ENCODE assay signal across 18 cellular contexts in genomic region chr19:47002106-47002766, GRCh38. TPM values are rescaled to one million over a fixed set of nuclear protein-coding genes. Genes with fewer than 3 reads are reported as not detected.
DNase-seq lines count a peak whose midpoint lies in the region; ATAC-seq, FAIRE-seq and TF ChIP-seq lines count a peak whose summit lies in the region.
"Had no signal": no experiment of that assay in that cellular context is flagged by ENCODE, and none has a peak within 500 bp of the region (broad histone marks: within the 10 kb centered on the region; RNA-seq: fewer than 3 reads in every experiment).

No MANE protein-coding gene starts in this region.

- H3K9me3 Mint-ChIP-seq in activated CD8-positive, alpha-beta T cell treated with anti-CD3 and anti-CD28 coated beads, Interleukin-2, amount 10 ng/mL, durations not matched to agents 7 days and 5 days (ENCODE audit: insufficient read depth) = no peaks in the 10 kb centered on the region

- no peak for TF ChIP-seq POLR2A in stomach (IDR thresholded peaks at IDR 0.05)

- H3K27me3 ChIP-seq in keratinocyte (ENCODE audit: control insufficient read depth, extremely low read depth, insufficient read depth, low read length) (no peaks in the 10 kb centered on the region), stomach (peaks cover 0 to 30% (median 14%) of the 10 kb centered on the region in 3 donors)
- H3K27me3 ChIP-seq: pancreas had no signal

- no peak overlapping the region for H3K27ac Mint-ChIP-seq in activated CD8-positive, alpha-beta T cell treated with anti-CD3 and anti-CD28 coated beads, Interleukin-2, amount 10 ng/mL, durations not matched to agents 7 days and 5 days
- H3K27ac Mint-ChIP-seq: CD14-positive monocyte; memory B cell; naive thymus-derived CD4-positive, alpha-beta T cell; T-helper 17 cell had no signal

- H3K36me3 ChIP-seq in keratinocyte (ENCODE audit: control insufficient read depth in 2 of 2, extremely low read depth in 1 of 2, insufficient read depth in 2 of 2, low read length in 2 of 2) (peaks cover 13 to 21% of the 10 kb centered on the region in 2 experiments), stomach (peaks cover 25 to 50% (median 47%) of the 10 kb centered on the region in 4 donors)

- H2AFZ ChIP-seq in keratinocyte (ENCODE audit: control insufficient read depth, low read length) = no peak overlapping the region

- dilution Hi-C loops in keratinocyte (cut with MboI; ENCODE audit: extremely low pct_ligation_motif_present, low sequenced_read_pairs) = no loop called here

- H3K9me1 ChIP-seq in keratinocyte (ENCODE audit: control insufficient read depth, extremely low read depth, insufficient read depth, low read length) = no peaks in the 10 kb centered on the region

- H3K27ac ChIP-seq in VCaP = no peak overlapping the region
- H3K27ac ChIP-seq in keratinocyte (ENCODE audit: control insufficient read depth, insufficient read depth, low read length) = no peak overlapping the region
- no peak overlapping the region for H3K27ac ChIP-seq in stomach
- H3K27ac ChIP-seq: pancreas, skin epidermis had no signal

- H3K9me3 ChIP-seq in keratinocyte (ENCODE audit: control insufficient read depth, low read depth, low read length) (no peaks in the 10 kb centered on the region), stomach (peaks cover 0 to 4% (median 0%) of the 10 kb centered on the region in 4 donors)
- H3K9me3 ChIP-seq: pancreas had no signal

- 53 to 66% (median 55%) methylated on average over 11 to 23 of the region's 23 CpGs for WGBS in stomach, 5 donors

- H3K4me2 ChIP-seq in keratinocyte (ENCODE audit: control insufficient read depth, extremely low read depth, insufficient read depth, low read depth, low read length) = no peak overlapping the region

- H3K4me3 Mint-ChIP-seq in activated CD8-positive, alpha-beta T cell treated with anti-CD3 and anti-CD28 coated beads, Interleukin-2, amount 10 ng/mL, durations not matched to agents 7 days and 5 days = no peak overlapping the region
- H3K4me3 Mint-ChIP-seq: memory B cell; naive thymus-derived CD4-positive, alpha-beta T cell; T-helper 17 cell had no signal

- H3K9ac ChIP-seq in keratinocyte (ENCODE audit: control insufficient read depth, extremely low read depth, insufficient read depth, low read length) = no peak overlapping the region

- H3K36me3 Mint-ChIP-seq in activated CD8-positive, alpha-beta T cell treated with anti-CD3 and anti-CD28 coated beads, Interleukin-2, amount 10 ng/mL, durations not matched to agents 7 days and 5 days (ENCODE audit: low read depth) = peaks cover 6% of the 10 kb centered on the region

- no peaks in the 10 kb centered on the region for H3K79me2 ChIP-seq in keratinocyte (ENCODE audit: control insufficient read depth, insufficient read depth, low read length)

- no peaks in the 10 kb centered on the region for H3K4me1 ChIP-seq in keratinocyte (ENCODE audit: control insufficient read depth, extremely low read depth, insufficient read depth, low read length)
- peaks cover 8 to 16% (median 11%) of the 10 kb centered on the region in 4 donors for H3K4me1 ChIP-seq in stomach
- H3K4me1 ChIP-seq: pancreas had no signal

- H3K4me3 ChIP-seq in keratinocyte (ENCODE audit: control insufficient read depth in 2 of 3, extremely low read depth in 1 of 3, insufficient read depth in 2 of 3, low read depth in 1 of 3, low read length in 3 of 3) (no peak overlapping the region), stomach (no peak overlapping the region)
- H3K4me3 ChIP-seq: pancreas, skin epidermis had no signal

- CTCF ChIA-PET in activated CD8-positive, alpha-beta T cell treated with anti-CD3 and anti-CD28 coated beads, Interleukin-2, amount 10 ng/mL, durations not matched to agents 7 days and 5 days (lab: Charles Lee) = interaction anchor here (0.7 to 4.9 kb wide), 3 partner anchors 9 to 11 kb away, joined by 4 to 23 read pairs (median 5); no protein-coding TSS in a partner anchor

- DNase-seq in NCI-H748 (lab: John Stamatoyannopoulos, UW; ENCODE audit: unreplicated experiment) = peak; percentile 22
- no peak for DNase-seq in NCI-H748 treated with DMSO at 0.1 percent for 48 hours (lab: John Stamatoyannopoulos, UW)
- no peak for DNase-seq in keratinocyte (ENCODE audit: low read depth, low spot score)
- DNase-seq in stomach = peak; percentile 45
- DNase-seq in activated CD8-positive, alpha-beta memory T cell treated with anti-CD3 and anti-CD28 coated beads, Interleukin-2, amount 50 U/mL, for 4 hours = no peak
- no peak for DNase-seq in activated CD8-positive, alpha-beta T cell treated with anti-CD3 and anti-CD28 coated beads, Interleukin-2, amount 10 ng/mL, durations not matched to agents 7 days and 5 days
- DNase-seq: naive thymus-derived CD4-positive, alpha-beta T cell; NCI-H1694 treated with DMSO at 0.1 percent for 48 hours; NCI-H226; stimulated activated CD4-positive, alpha-beta T cell treated with anti-CD3 and anti-CD28 coated beads, Interleukin-4, amount 100 ng/mL, for 1 hour; T-helper 17 cell had no signal

- intact Hi-C loops in stomach (cut with DNase I; ENCODE audit: low total_unique reads) = no loop called here

- H4K20me1 ChIP-seq in keratinocyte (ENCODE audit: control insufficient read depth, extremely low read depth, insufficient read depth, low read length) = no peaks in the 10 kb centered on the region

- no peak for FAIRE-seq in keratinocyte (lab: Jason Lieb, UNC)
- FAIRE-seq: A204.1, pancreas had no signal

- peak; percentile 24; the same call in 1 of the 2 replicates for TF ChIP-seq CTCF in VCaP (conservative IDR thresholded peaks at IDR 0.05)
- peak; percentile 49 to 66 (median 64) for TF ChIP-seq CTCF in keratinocyte (optimal IDR thresholded peaks at IDR 0.05 in 1 of 3, IDR thresholded peaks at IDR 0.05 in 1 of 3, conservative IDR thresholded peaks at IDR 0.05 in 1 of 3; ENCODE audit: extremely low read depth in 1 of 3, insufficient read depth in 2 of 3, low read length in 3 of 3)
- no peak for TF ChIP-seq CTCF in stomach (IDR thresholded peaks at IDR 0.05)

- POLR2A ChIA-PET in activated CD8-positive, alpha-beta T cell treated with anti-CD3 and anti-CD28 coated beads, Interleukin-2, amount 10 ng/mL, durations not matched to agents 7 days and 5 days (lab: Charles Lee) = no interaction called here

- peaks cover 27% of the 10 kb centered on the region for H3K27me3 Mint-ChIP-seq in activated CD8-positive, alpha-beta T cell treated with anti-CD3 and anti-CD28 coated beads, Interleukin-2, amount 10 ng/mL, durations not matched to agents 7 days and 5 days (ENCODE audit: low read depth)
- H3K27me3 Mint-ChIP-seq: memory B cell, T-helper 17 cell had no signal

- no peak for ATAC-seq in GM18858 (IDR thresholded peaks at IDR 0.05; ENCODE audit: unreplicated experiment)
- no peak for ATAC-seq in activated CD8-positive, alpha-beta T cell treated with anti-CD3 and anti-CD28 coated beads, Interleukin-2, amount 10 ng/mL, durations not matched to agents 7 days and 5 days
- ATAC-seq: naive thymus-derived CD4-positive, alpha-beta T cell; T-helper 17 cell had no signal

- peaks cover 1% of the 10 kb centered on the region for H3K4me1 Mint-ChIP-seq in activated CD8-positive, alpha-beta T cell treated with anti-CD3 and anti-CD28 coated beads, Interleukin-2, amount 10 ng/mL, durations not matched to agents 7 days and 5 days (ENCODE audit: low read depth)
- H3K4me1 Mint-ChIP-seq: memory B cell had no signal

- no peak for TF ChIP-seq EP300 in stomach (IDR thresholded peaks at IDR 0.05)

RNA-seq across cellular contexts. Expression of gene NPAS1, which starts 17.4 kb away (rescaled TPM):
- polyA plus RNA-seq in keratinocyte (0.42 to 0.81 TPM (median 0.42 TPM) in 3 replicates), stomach (1 to 10 TPM; 1.1 to 8.9 (median 1.1) TPM)
- polyA plus RNA-seq in keratinocyte (2011; ENCODE audit: low read depth) = not detected
- 0.22 and 1.1 TPM in 2 replicates for polyA plus RNA-seq in keratinocyte (2011; cell fraction: cytosol; rRNA removed)
- polyA plus RNA-seq in keratinocyte (2011; cell fraction: nucleus; rRNA removed) = 0.34 and 0.44 TPM in 2 replicates
- 0.83 and 1.9 TPM in 2 replicates for polyA plus RNA-seq in keratinocyte (2012; ENCODE audit: low replicate concordance)
- polyA minus RNA-seq in keratinocyte = 0.53 to 2.2 TPM in 2 of 3 replicates, not detected in the other
- 3.3 TPM for polyA minus RNA-seq in keratinocyte (2011; cell fraction: cytosol; rRNA and poly(A)+ RNA removed)
- polyA minus RNA-seq in keratinocyte (2011; cell fraction: nucleus; rRNA and poly(A)+ RNA removed) = 0.95 TPM in 1 of 2 replicates, not detected in the other
- 1 to 10 TPM in 1 of 5 donors, under 1 TPM in 1, not detected in 3; 0.72 to 2.3 TPM for total RNA-seq in stomach
- total RNA-seq in activated CD8-positive, alpha-beta T cell treated with anti-CD3 and anti-CD28 coated beads, Interleukin-2, amount 10 ng/mL, durations not matched to agents 7 days and 5 days = not detected
- polyA plus RNA-seq: CD14-positive monocyte had no signal

RNA-seq across cellular contexts. Expression of gene TMEM160, which starts 46.2 kb away (rescaled TPM):
- polyA plus RNA-seq in keratinocyte (11.1 to 19.9 TPM (median 11.5 TPM) in 3 replicates), stomach (10 to 100 TPM in 2 of 3 donors, 1 to 10 TPM in 1; 5.4 to 76.1 (median 59.0) TPM)
- polyA plus RNA-seq in keratinocyte (2011; ENCODE audit: low read depth) = 0.42 TPM
- polyA plus RNA-seq in keratinocyte (2011; cell fraction: cytosol; rRNA removed) = 4.4 and 26.3 TPM in 2 replicates
- 5.1 and 8.9 TPM in 2 replicates for polyA plus RNA-seq in keratinocyte (2011; cell fraction: nucleus; rRNA removed)
- polyA plus RNA-seq in keratinocyte (2012; ENCODE audit: low replicate concordance) = 8.8 and 35.2 TPM in 2 replicates
- polyA minus RNA-seq in keratinocyte = 0.99 to 5.4 TPM (median 1.5 TPM) in 3 replicates
- polyA minus RNA-seq in keratinocyte (2011; cell fraction: cytosol; rRNA and poly(A)+ RNA removed) = 51.8 TPM
- polyA minus RNA-seq in keratinocyte (2011; cell fraction: nucleus; rRNA and poly(A)+ RNA removed) = 5.1 and 8.3 TPM in 2 replicates
- total RNA-seq in stomach = 100 to 1,000 TPM in 1 of 5 donors, 10 to 100 TPM in 2, 1 to 10 TPM in 1, not detected in 1; 7.0 to 232 (median 23.9) TPM
- total RNA-seq in activated CD8-positive, alpha-beta T cell treated with anti-CD3 and anti-CD28 coated beads, Interleukin-2, amount 10 ng/mL, durations not matched to agents 7 days and 5 days = 10 to 100 TPM; 74.4 to 76.8 TPM

Comparison
In these comparisons a context has a peak if more than half of its experiments do, and no peak if none do; other contexts are left out.
1. DNase-seq: peak in NCI-H748 (single experiment) and stomach (single experiment); none in NCI-H748 treated with DMSO at 0.1 percent for 48 hours (single experiment), keratinocyte (single experiment), activated CD8-positive, alpha-beta memory T cell treated with anti-CD3 and anti-CD28 coated beads, Interleukin-2, amount 50 U/mL, for 4 hours (single experiment) and activated CD8-positive, alpha-beta T cell treated with anti-CD3 and anti-CD28 coated beads, Interleukin-2, amount 10 ng/mL, durations not matched to agents 7 days and 5 days (single experiment).
2. CTCF ChIP-seq: peak in VCaP (single experiment) and keratinocyte (3 of 3); none in stomach (0 of 7).